1 cellular context compared by ENCODE assay signal in the genomic region with DNA sequence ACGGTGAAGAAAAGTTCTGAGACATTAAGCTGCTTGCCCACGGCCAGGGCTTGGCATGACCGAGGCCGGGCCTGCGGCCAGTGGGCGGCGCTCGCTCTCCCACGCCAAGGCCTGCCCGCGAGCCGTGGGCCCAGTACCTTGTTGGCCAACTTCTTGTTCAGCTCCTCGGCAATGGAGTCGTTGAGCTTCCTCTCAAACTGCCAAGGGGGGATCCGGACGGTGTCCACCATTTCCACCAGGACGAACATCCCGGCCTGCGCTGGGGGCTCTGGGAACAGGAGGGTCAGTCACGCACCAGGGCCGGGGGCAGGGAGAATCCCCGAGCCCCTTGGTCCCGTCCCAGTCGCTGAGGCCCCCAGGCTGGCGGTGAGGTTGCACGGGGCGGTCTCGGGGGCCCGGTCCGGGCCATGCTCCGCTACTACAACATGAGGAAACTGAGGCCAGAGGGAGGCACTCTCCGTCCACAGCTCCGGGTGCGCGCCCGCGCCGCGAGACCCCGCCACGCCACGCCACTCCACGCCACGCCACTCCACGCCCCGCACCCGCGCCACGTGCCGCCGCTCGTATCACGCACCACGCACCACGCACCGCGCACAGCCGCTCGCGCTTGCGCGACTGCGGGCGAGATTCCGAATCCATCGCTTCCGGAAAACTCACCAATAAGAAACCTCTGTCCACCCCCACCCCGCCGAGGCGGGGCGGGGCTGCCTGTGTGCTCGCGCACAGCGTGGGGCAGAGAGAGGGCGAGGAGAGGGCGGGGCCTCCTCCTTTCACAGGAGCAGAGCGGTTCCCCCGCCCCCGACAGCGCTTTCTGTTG.
TF ChIP-seq lines count a peak whose summit lies in the region.

A gene with protein sequence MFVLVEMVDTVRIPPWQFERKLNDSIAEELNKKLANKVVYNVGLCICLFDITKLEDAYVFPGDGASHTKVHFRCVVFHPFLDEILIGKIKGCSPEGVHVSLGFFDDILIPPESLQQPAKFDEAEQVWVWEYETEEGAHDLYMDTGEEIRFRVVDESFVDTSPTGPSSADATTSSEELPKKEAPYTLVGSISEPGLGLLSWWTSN (minus strand): TSS at position 617 of the 817 bp plus-strand sequence. CDS start 369 bp downstream, at position 248.

TF ChIP-seq in K562, 482 proteins besides CTCF, POLR2A, EP300 and RAD21 (continued from another document):
- TF ChIP-seq, protein P1, sequence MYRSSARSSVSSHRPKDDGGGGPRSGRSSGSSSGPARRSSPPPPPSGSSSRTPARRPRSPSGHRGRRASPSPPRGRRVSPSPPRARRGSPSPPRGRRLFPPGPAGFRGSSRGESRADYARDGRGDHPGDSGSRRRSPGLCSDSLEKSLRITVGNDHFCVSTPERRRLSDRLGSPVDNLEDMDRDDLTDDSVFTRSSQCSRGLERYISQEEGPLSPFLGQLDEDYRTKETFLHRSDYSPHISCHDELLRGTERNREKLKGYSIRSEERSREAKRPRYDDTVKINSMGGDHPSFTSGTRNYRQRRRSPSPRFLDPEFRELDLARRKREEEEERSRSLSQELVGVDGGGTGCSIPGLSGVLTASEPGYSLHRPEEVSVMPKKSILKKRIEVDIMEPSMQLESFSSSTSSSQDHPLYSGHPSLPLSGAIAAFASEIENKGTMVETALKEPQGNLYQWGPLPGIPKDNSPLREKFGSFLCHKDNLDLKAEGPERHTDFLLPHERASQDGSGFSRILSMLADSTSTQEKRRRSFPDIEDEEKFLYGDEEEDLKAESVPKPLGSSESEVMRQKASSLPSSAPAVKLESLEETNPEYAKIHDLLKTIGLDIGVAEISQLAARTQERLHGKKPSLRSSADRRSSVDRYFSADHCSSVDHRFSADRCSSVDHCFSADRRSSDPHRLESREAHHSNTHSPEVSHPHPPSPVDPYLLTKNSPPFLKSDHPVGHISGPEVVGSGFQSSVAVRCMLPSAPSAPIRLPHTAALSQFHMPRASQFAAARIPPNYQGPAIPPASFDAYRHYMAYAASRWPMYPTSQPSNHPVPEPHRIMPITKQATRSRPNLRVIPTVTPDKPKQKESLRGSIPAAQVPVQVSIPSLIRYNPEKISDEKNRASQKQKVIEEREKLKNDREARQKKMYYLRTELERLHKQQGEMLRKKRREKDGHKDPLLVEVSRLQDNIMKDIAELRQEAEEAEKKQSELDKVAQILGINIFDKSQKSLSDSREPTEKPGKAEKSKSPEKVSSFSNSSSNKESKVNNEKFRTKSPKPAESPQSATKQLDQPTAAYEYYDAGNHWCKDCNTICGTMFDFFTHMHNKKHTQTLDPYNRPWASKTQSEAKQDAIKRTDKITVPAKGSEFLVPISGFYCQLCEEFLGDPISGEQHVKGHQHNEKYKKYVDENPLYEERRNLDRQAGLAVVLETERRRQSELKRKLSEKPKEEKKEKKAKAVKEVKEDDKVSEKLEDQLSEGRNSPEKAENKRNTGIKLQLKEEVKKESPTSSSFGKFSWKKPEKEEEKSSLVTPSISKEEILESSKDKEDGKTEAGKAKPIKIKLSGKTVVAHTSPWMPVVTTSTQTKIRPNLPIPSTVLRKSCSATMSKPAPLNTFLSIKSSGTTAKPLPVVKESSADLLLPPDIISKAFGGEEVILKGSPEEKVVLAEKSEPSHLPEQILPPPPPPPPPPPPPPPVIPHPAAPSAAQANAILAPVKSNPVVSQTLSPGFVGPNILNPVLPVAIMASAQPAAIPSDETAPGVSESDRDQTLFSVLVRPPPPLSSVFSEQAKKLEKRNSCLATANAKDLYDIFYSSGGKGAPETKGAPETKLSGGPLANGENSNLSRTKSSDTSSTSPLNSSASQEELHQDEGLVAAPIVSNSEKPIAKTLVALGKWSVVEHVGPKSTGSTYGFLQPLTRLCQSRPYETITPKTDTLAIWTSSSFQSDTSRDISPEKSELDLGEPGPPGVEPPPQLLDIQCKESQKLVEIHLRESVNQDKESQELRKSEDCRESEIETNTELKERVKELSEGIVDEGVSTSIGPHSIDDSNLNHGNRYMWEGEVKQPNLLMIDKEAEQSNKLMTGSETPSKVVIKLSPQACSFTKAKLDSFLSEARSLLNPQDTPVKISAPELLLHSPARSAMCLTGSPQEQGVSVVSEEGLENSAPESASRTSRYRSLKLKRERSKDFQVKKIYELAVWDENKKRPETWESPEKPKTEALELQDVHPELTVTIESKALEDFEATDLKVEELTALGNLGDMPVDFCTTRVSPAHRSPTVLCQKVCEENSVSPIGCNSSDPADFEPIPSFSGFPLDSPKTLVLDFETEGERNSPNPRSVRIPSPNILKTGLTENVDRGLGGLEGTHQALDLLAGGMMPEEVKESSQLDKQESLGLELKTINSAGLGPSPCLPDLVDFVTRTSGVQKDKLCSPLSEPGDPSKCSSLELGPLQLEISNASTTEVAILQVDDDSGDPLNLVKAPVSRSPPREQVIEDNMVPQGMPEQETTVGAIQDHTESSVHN (IDR thresholded peaks at IDR 0.05; ENCODE audit: borderline replicate concordance in 1 of 2, low read depth in 1 of 2), result no peak
